8 cellular contexts compared by ENCODE assay signal in the genomic region with DNA sequence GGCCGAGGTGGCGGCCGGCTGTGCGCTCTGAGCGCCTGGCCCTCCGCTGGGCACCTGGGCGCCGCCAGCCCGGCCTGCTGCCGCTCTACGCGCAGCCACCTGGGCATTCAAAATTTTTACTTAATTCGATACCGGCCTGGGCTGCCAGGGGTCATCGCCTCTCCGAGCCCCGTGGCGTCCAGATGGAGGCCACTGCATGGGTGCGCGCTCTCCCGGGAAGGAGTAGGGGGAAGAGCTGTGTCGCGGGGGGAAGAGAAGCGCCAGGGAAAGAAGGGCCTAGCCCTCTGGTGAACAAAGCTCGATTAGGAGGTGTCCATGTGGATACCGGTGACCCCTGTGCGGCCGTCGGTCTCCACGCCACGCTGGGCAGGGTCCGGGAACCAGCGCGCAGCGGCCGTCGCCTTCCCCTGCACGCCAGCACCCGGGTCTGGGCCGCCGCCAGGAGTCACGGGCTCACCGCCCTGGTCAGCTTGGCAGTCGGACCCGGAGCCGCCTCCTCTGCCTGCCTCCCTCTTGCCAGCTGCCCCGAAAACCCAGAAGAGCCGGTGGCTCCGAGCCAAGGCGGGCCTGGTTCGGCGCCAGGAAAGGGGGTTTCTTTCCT. TPM values are rescaled to one million over a fixed set of nuclear protein-coding genes. Genes with fewer than 3 reads are reported as not detected.
DNase-seq lines count a peak whose midpoint lies in the region; ATAC-seq and FAIRE-seq lines count a peak whose summit lies in the region.

No MANE protein-coding gene starts in this region.

- H3K4me2 ChIP-seq in Karpas-422 (ENCODE audit: low read depth, low read length, poor library complexity, severe bottlenecking): no peak overlapping the region

- no peak overlapping the region for H2AFZ ChIP-seq in Karpas-422 (ENCODE audit: low read length)

- no peaks in the 10 kb centered on the region for H3K36me3 ChIP-seq in HUES6 (ENCODE audit: control insufficient read depth, insufficient read depth, low read length)
- no peaks in the 10 kb centered on the region for H3K36me3 ChIP-seq in Karpas-422 (ENCODE audit: insufficient read depth, low read length)

- peak; percentile 11 for ATAC-seq in GM21447 (IDR thresholded peaks at IDR 0.05; ENCODE audit: unreplicated experiment)

- H3K27ac ChIP-seq in HUES6 (ENCODE audit: low read depth, low read length): no peak overlapping the region
- no peak overlapping the region for H3K27ac ChIP-seq in Karpas-422 (ENCODE audit: low read length)

- H3K27me3 ChIP-seq in HUES6 (ENCODE audit: control insufficient read depth, insufficient read depth, low read length): peaks cover 14% of the 10 kb centered on the region
- H3K27me3 ChIP-seq in Karpas-422 (ENCODE audit: low read length): no peaks in the 10 kb centered on the region

- peak; percentile 55 for DNase-seq in GM03348 (ENCODE audit: low spot score)
- DNase-seq in activated T-helper 9 cell treated with anti-CD3 and anti-CD28 coated beads, Interleukin-2, amount 50 U/mL, for 16 hours (ENCODE audit: low read depth): peak; percentile 2
- DNase-seq in frontal cortex (ENCODE audit: low spot score in 2 of 2): peak; percentile 44 to 62
- DNase-seq in nucleus accumbens (lab: John Stamatoyannopoulos, UW): peak in 42 of 56 donors; percentile 18 to 78 (median 58)
- no peak for DNase-seq in Karpas-422
- DNase-seq in NCI-H1436 treated with DMSO at 0.1 percent for 48 hours (lab: John Stamatoyannopoulos, UW): no peak

- no peaks in the 10 kb centered on the region for H3K79me2 ChIP-seq in Karpas-422 (ENCODE audit: low read length)

- no peaks in the 10 kb centered on the region for H3K9me2 ChIP-seq in Karpas-422 (replicated peaks; ENCODE audit: insufficient read depth, low read length)

- peak overlapping the region; percentile 97 for H3K4me3 ChIP-seq in HUES6 (ENCODE audit: low read depth, low read length)
- H3K4me3 ChIP-seq in Karpas-422 (ENCODE audit: low read length): no peak overlapping the region

- peaks cover 3% of the 10 kb centered on the region; the same call in 1 of the 2 replicates for H3K4me1 ChIP-seq in HUES6 (ENCODE audit: control insufficient read depth, insufficient read depth, low read length)
- H3K4me1 ChIP-seq in Karpas-422 (ENCODE audit: low read length): no peaks in the 10 kb centered on the region

- H3K9me3 ChIP-seq in HUES6 (ENCODE audit: control insufficient read depth, insufficient read depth, low read depth, low read length): no peaks in the 10 kb centered on the region
- no peaks in the 10 kb centered on the region for H3K9me3 ChIP-seq in Karpas-422 (ENCODE audit: low read length)

- H3K9ac ChIP-seq in HUES6 (ENCODE audit: low read length) (peak overlapping the region; percentile 79), Karpas-422 (ENCODE audit: low read length) (no peak overlapping the region)

- H4K20me1 ChIP-seq in Karpas-422 (ENCODE audit: insufficient read depth, low read depth, low read length): no peaks in the 10 kb centered on the region

- no peak for FAIRE-seq in frontal cortex (lab: Jason Lieb, UNC)

RNA-seq across cellular contexts. Expression of a gene that starts 0.7 kb away (rescaled TPM):
- 43.2 TPM for total RNA-seq in frontal cortex
- not detected in 2 replicates for total RNA-seq in Karpas-422 (2014; rRNA removed; shearing (Covaris generic); ENCODE audit: low replicate concordance)

RNA-seq across cellular contexts. Expression of a gene that starts 0.9 kb away (rescaled TPM):
- 9.8 TPM for total RNA-seq in frontal cortex
- total RNA-seq in Karpas-422 (2014; rRNA removed; shearing (Covaris generic); ENCODE audit: low replicate concordance): not detected in 2 replicates

RNA-seq across cellular contexts. Expression of a gene that starts 26.1 kb away (rescaled TPM):
- total RNA-seq in frontal cortex: 9.4 TPM
- total RNA-seq in Karpas-422 (2014; rRNA removed; shearing (Covaris generic); ENCODE audit: low replicate concordance): 10.7 and 25.6 TPM in 2 replicates

RNA-seq across cellular contexts. Expression of a gene that starts 46.2 kb away (rescaled TPM):
- 55.8 TPM for total RNA-seq in frontal cortex
- 43.3 and 45.3 TPM in 2 replicates for total RNA-seq in Karpas-422 (2014; rRNA removed; shearing (Covaris generic); ENCODE audit: low replicate concordance)

Comparison
In these comparisons a context has a peak if more than half of its experiments do, and no peak if none do; other contexts are left out.
1. DNase-seq: peak in GM03348 (single experiment), activated T-helper 9 cell treated with anti-CD3 and anti-CD28 coated beads, Interleukin-2, amount 50 U/mL, for 16 hours (single experiment), frontal cortex (2 of 2) and nucleus accumbens (42 of 56); none in Karpas-422 (single experiment) and NCI-H1436 treated with DMSO at 0.1 percent for 48 hours (single experiment).
2. RNA of a gene that starts 0.7 kb away (total RNA-seq): 43.2 TPM in frontal cortex (single experiment); not detected in Karpas-422; every median in the first group is over 10 times any median in the second.
3. RNA of a gene that starts 0.9 kb away (total RNA-seq): 9.8 TPM in frontal cortex (single experiment); not detected in Karpas-422; every median in the first group is over 10 times any median in the second.